1 cellular context compared by ENCODE assay signal in genomic region chr6:139374357-139375238, GRCh38.
A peak's percentile ranks its signal among the peaks of the same experiment; 100 is the strongest.
TF ChIP-seq lines count a peak whose summit lies in the region.

Gene CITED2 (minus strand): TSS chr6:139374648. CDS start chr6:139373944, 704 bp downstream.

TF ChIP-seq in HepG2, 621 proteins besides CTCF, POLR2A, EP300 and RAD21 (continued from another document and continues in another):
- peak; percentile 92 for TF ChIP-seq MEF2D (CRISPR knock-in tag; IDR thresholded peaks at IDR 0.05)
- TF ChIP-seq KLF16 (CRISPR knock-in tag; IDR thresholded peaks at IDR 0.05): peak in 1 of 2 experiments; percentile 99; a peak in 2 of 4 replicates
- TF ChIP-seq GZF1 (CRISPR knock-in tag; IDR thresholded peaks at IDR 0.05): peak; percentile 87
- TF ChIP-seq STAG1 (CRISPR knock-in tag; IDR thresholded peaks at IDR 0.05): peak; percentile 53; the same call in 1 of the 2 replicates
- TF ChIP-seq MLLT10 (CRISPR knock-in tag; IDR thresholded peaks at IDR 0.05): 0 out of 2 replicates have a peak, but pooled peaks have one; percentile 29
- TF ChIP-seq ARNT (IDR thresholded peaks at IDR 0.05): no peak
- peak; percentile 40; the same call in 1 of the 2 replicates for TF ChIP-seq ZNF629 (CRISPR knock-in tag; conservative IDR thresholded peaks at IDR 0.05)
- TF ChIP-seq POLR2AphosphoS2 (IDR thresholded peaks at IDR 0.05; ENCODE audit: low read depth, low read length): peak; percentile 93
- TF ChIP-seq, protein P1, sequence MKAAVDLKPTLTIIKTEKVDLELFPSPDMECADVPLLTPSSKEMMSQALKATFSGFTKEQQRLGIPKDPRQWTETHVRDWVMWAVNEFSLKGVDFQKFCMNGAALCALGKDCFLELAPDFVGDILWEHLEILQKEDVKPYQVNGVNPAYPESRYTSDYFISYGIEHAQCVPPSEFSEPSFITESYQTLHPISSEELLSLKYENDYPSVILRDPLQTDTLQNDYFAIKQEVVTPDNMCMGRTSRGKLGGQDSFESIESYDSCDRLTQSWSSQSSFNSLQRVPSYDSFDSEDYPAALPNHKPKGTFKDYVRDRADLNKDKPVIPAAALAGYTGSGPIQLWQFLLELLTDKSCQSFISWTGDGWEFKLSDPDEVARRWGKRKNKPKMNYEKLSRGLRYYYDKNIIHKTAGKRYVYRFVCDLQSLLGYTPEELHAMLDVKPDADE (CRISPR knock-in tag; IDR thresholded peaks at IDR 0.05): peak; percentile 72; the same call in 1 of the 2 replicates
- TF ChIP-seq, protein P2, sequence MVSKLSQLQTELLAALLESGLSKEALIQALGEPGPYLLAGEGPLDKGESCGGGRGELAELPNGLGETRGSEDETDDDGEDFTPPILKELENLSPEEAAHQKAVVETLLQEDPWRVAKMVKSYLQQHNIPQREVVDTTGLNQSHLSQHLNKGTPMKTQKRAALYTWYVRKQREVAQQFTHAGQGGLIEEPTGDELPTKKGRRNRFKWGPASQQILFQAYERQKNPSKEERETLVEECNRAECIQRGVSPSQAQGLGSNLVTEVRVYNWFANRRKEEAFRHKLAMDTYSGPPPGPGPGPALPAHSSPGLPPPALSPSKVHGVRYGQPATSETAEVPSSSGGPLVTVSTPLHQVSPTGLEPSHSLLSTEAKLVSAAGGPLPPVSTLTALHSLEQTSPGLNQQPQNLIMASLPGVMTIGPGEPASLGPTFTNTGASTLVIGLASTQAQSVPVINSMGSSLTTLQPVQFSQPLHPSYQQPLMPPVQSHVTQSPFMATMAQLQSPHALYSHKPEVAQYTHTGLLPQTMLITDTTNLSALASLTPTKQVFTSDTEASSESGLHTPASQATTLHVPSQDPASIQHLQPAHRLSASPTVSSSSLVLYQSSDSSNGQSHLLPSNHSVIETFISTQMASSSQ (IDR thresholded peaks at IDR 0.05; ENCODE audit: low read depth): no peak
- TF ChIP-seq, protein P2 (CRISPR knock-in tag; IDR thresholded peaks at IDR 0.05; ENCODE audit: borderline replicate concordance): peak; percentile 67; the same call in 1 of the 2 replicates
- TF ChIP-seq ZNF430 (CRISPR knock-in tag; IDR thresholded peaks at IDR 0.05): peak; percentile 95
- TF ChIP-seq HOXD1 (CRISPR knock-in tag; IDR thresholded peaks at IDR 0.05): peak; percentile 60; the same call in 1 of the 2 replicates
- TF ChIP-seq RCOR2 (CRISPR knock-in tag; IDR thresholded peaks at IDR 0.05): peak; percentile 36; the same call in 1 of the 2 replicates
- TF ChIP-seq IKZF5 (CRISPR knock-in tag; IDR thresholded peaks at IDR 0.05): peak; percentile 99
- TF ChIP-seq REXO4 (CRISPR knock-in tag; IDR thresholded peaks at IDR 0.05; ENCODE audit: borderline replicate concordance): peak; percentile 86; the same call in 1 of the 2 replicates
- peak; percentile 61; the same call in 1 of the 2 replicates for TF ChIP-seq CEBPG (CRISPR knock-in tag; IDR thresholded peaks at IDR 0.05)
- peak; percentile 95; the same call in 1 of the 2 replicates for TF ChIP-seq DNMT3B (CRISPR knock-in tag; conservative IDR thresholded peaks at IDR 0.05)
- TF ChIP-seq KDM3A (CRISPR knock-in tag; IDR thresholded peaks at IDR 0.05; ENCODE audit: low read depth): peak; percentile 94
- peak; percentile 97 for TF ChIP-seq ZC3H13 (CRISPR knock-in tag; IDR thresholded peaks at IDR 0.05)
- TF ChIP-seq TRAFD1 (CRISPR knock-in tag; IDR thresholded peaks at IDR 0.05; ENCODE audit: borderline replicate concordance): peak; percentile 93; the same call in 1 of the 2 replicates
- peak; percentile 28; the same call in 1 of the 2 replicates for TF ChIP-seq RFX3 (CRISPR knock-in tag; IDR thresholded peaks at IDR 0.05)
- peak; percentile 90 for TF ChIP-seq BRD4 (CRISPR knock-in tag; IDR thresholded peaks at IDR 0.05)
- TF ChIP-seq BRCA1 (CRISPR knock-in tag; IDR thresholded peaks at IDR 0.05): peak; percentile 94
- peak; percentile 77; the same call in 1 of the 2 replicates for TF ChIP-seq ZBTB37 (CRISPR knock-in tag; IDR thresholded peaks at IDR 0.05)
- TF ChIP-seq ZNF484 (CRISPR knock-in tag; IDR thresholded peaks at IDR 0.05; ENCODE audit: borderline replicate concordance, low read depth): no peak
- 0 out of 2 replicates have a peak, but pooled peaks have one; percentile 66 for TF ChIP-seq NPAS2 (CRISPR knock-in tag; IDR thresholded peaks at IDR 0.05; ENCODE audit: borderline replicate concordance)
- TF ChIP-seq, protein P3, sequence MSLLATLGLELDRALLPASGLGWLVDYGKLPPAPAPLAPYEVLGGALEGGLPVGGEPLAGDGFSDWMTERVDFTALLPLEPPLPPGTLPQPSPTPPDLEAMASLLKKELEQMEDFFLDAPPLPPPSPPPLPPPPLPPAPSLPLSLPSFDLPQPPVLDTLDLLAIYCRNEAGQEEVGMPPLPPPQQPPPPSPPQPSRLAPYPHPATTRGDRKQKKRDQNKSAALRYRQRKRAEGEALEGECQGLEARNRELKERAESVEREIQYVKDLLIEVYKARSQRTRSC (CRISPR knock-in tag; IDR thresholded peaks at IDR 0.05; ENCODE audit: low read depth): no peak
- no peak for TF ChIP-seq ZNF564 (CRISPR knock-in tag; IDR thresholded peaks at IDR 0.05)
- no peak; the same call in 1 of the 2 replicates for TF ChIP-seq CERS6 (CRISPR knock-in tag; IDR thresholded peaks at IDR 0.05)
- TF ChIP-seq ADNP (CRISPR knock-in tag; IDR thresholded peaks at IDR 0.05): no peak
- TF ChIP-seq, protein P4, sequence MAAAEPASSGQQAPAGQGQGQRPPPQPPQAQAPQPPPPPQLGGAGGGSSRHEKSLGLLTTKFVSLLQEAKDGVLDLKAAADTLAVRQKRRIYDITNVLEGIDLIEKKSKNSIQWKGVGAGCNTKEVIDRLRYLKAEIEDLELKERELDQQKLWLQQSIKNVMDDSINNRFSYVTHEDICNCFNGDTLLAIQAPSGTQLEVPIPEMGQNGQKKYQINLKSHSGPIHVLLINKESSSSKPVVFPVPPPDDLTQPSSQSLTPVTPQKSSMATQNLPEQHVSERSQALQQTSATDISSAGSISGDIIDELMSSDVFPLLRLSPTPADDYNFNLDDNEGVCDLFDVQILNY (CRISPR knock-in tag; conservative IDR thresholded peaks at IDR 0.05): peak; percentile 66
- peak; percentile 65 for TF ChIP-seq NFYB (CRISPR knock-in tag; IDR thresholded peaks at IDR 0.05)
- TF ChIP-seq ETV6 (CRISPR knock-in tag; conservative IDR thresholded peaks at IDR 0.05): peak; percentile 93
- TF ChIP-seq PRPF4 (IDR thresholded peaks at IDR 0.05; ENCODE audit: low read depth, low read length, poor library complexity, severe bottlenecking): peak; percentile 66
- peak; percentile 84 for TF ChIP-seq KMT2B (CRISPR knock-in tag; IDR thresholded peaks at IDR 0.05)
- peak; percentile 86 for TF ChIP-seq ZNF83 (CRISPR knock-in tag; IDR thresholded peaks at IDR 0.05; ENCODE audit: borderline replicate concordance)
- TF ChIP-seq MZF1 (CRISPR knock-in tag; IDR thresholded peaks at IDR 0.05; ENCODE audit: borderline replicate concordance): 0 out of 2 replicates have a peak, but pooled peaks have one; percentile 31
- TF ChIP-seq ZNF281 (CRISPR knock-in tag; IDR thresholded peaks at IDR 0.05; ENCODE audit: borderline replicate concordance): peak; percentile 80; the same call in 1 of the 2 replicates
- peak; percentile 98; the same call in 1 of the 2 replicates for TF ChIP-seq ZNF124 (CRISPR knock-in tag; IDR thresholded peaks at IDR 0.05)
- peak; percentile 78 for TF ChIP-seq TAF15 (IDR thresholded peaks at IDR 0.05; ENCODE audit: low read depth, low read length, poor library complexity, severe bottlenecking)
- peak; percentile 95 for TF ChIP-seq REPIN1 (CRISPR knock-in tag; IDR thresholded peaks at IDR 0.05; ENCODE audit: borderline replicate concordance, low read depth)
- peak; percentile 98 for TF ChIP-seq ZNF224 (CRISPR knock-in tag; IDR thresholded peaks at IDR 0.05)
- TF ChIP-seq, protein P5, sequence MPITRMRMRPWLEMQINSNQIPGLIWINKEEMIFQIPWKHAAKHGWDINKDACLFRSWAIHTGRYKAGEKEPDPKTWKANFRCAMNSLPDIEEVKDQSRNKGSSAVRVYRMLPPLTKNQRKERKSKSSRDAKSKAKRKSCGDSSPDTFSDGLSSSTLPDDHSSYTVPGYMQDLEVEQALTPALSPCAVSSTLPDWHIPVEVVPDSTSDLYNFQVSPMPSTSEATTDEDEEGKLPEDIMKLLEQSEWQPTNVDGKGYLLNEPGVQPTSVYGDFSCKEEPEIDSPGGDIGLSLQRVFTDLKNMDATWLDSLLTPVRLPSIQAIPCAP (CRISPR knock-in tag; IDR thresholded peaks at IDR 0.05; ENCODE audit: low read depth): no peak
- no peak; the same call in 1 of the 2 replicates for TF ChIP-seq SP2 (CRISPR knock-in tag; IDR thresholded peaks at IDR 0.05)
- TF ChIP-seq TGIF2 (CRISPR knock-in tag; IDR thresholded peaks at IDR 0.05): peak; percentile 93
- TF ChIP-seq PHF5A (CRISPR knock-in tag; IDR thresholded peaks at IDR 0.05; ENCODE audit: low read depth, unreplicated experiment): peak; percentile 45
- TF ChIP-seq, protein P6, sequence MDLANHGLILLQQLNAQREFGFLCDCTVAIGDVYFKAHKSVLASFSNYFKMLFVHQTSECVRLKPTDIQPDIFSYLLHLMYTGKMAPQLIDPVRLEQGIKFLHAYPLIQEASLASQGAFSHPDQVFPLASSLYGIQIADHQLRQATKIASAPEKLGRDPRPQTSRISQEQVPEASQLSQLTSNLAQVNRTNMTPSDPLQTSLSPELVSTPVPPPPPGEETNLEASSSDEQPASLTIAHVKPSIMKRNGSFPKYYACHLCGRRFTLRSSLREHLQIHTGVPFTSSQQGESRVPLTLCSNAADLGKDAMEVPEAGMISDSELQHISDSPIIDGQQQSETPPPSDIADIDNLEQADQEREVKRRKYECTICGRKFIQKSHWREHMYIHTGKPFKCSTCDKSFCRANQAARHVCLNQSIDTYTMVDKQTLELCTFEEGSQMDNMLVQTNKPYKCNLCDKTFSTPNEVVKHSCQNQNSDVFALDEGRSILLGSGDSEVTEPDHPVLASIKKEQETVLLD (CRISPR knock-in tag; IDR thresholded peaks at IDR 0.05; ENCODE audit: low read depth): peak; percentile 74
